In genomic region chr22:20017622-20017958, GRCh38 we compare ENCODE assay signal across 10 cellular contexts. TPM values are rescaled to one million over a fixed set of nuclear protein-coding genes. Genes with fewer than 3 reads are reported as not detected.
DNase-seq lines count a peak whose midpoint lies in the region; ATAC-seq and TF ChIP-seq lines count a peak whose summit lies in the region.
"Had no signal": no experiment of that assay in that cellular context is flagged by ENCODE, and none has a peak within 500 bp of the region (broad histone marks: within the 10 kb centered on the region; RNA-seq: fewer than 3 reads in every experiment).

No MANE protein-coding gene starts in this region.

- ATAC-seq in effector memory CD8-positive, alpha-beta T cell (replicated peaks) = no peak
- ATAC-seq in upper lobe of left lung (ENCODE audit: low FRiP score in 2 of 2) = no peak
- no peak for ATAC-seq in activated CD4-positive, CD25-positive, alpha-beta regulatory T cell treated with anti-CD3 and anti-CD28 coated beads, Interleukin-2, amount 50 U/mL, for 24 hours

- no peaks in the 10 kb centered on the region for H3K9me3 ChIP-seq in DOHH2 (ENCODE audit: control insufficient read depth, insufficient read depth, low read length)
- H3K9me3 ChIP-seq in Loucy (ENCODE audit: insufficient read depth, low read depth, low read length) = no peaks in the 10 kb centered on the region
- no peaks in the 10 kb centered on the region for H3K9me3 ChIP-seq in neuronal stem cell (replicated peaks in 1 of 2; ENCODE audit: control insufficient read depth in 2 of 2, insufficient read depth in 1 of 2, low read depth in 1 of 2, low read length in 2 of 2)
- no peaks in the 10 kb centered on the region for H3K9me3 ChIP-seq in adrenal gland (replicated peaks in 1 of 3)
- H3K9me3 ChIP-seq in upper lobe of left lung = no peaks in the 10 kb centered on the region

- H3K14ac ChIP-seq in neuronal stem cell (ENCODE audit: low read length) = no peak overlapping the region

- intact Hi-C loops in adrenal gland (cut with DNase I) = loop anchor here (5.0 to 10.0 kb wide), 2 partner anchors 45 to 77 kb away; no protein-coding TSS in a partner anchor

- H4K20me1 ChIP-seq in DOHH2 (ENCODE audit: control insufficient read depth, insufficient read depth, low read depth, low read length) (0 out of 2 replicates have a peak, but pooled peaks cover 3% of the 10 kb centered on the region), Loucy (ENCODE audit: insufficient read depth, low read length, poor library complexity, severe bottlenecking) (peaks cover 10% of the 10 kb centered on the region)

- TF ChIP-seq CTCF in DOHH2 (IDR thresholded peaks at IDR 0.05; ENCODE audit: low read depth, low read length, poor library complexity, severe bottlenecking) = no peak
- no peak for TF ChIP-seq CTCF in Loucy (conservative IDR thresholded peaks at IDR 0.05; ENCODE audit: low read length)
- TF ChIP-seq CTCF in adrenal gland (IDR thresholded peaks at IDR 0.05) = no peak
- no peak for TF ChIP-seq CTCF in upper lobe of left lung (IDR thresholded peaks at IDR 0.05)

- H3K9ac ChIP-seq in Loucy (ENCODE audit: low read depth, low read length, poor library complexity, severe bottlenecking) (no peak overlapping the region), neuronal stem cell (ENCODE audit: low read depth, low read length, poor library complexity) (no peak overlapping the region)

- no peak overlapping the region for H2BK15ac ChIP-seq in neuronal stem cell (ENCODE audit: low read length)

- H3K4me3 ChIP-seq in DOHH2 (ENCODE audit: low read length) (no peak overlapping the region), Loucy (ENCODE audit: low read length, poor library complexity, severe bottlenecking) (no peak overlapping the region), neuronal stem cell (ENCODE audit: low read length in 2 of 2) (peak overlapping the region in 1 of 2 donors; percentile 64), adrenal gland (no peak overlapping the region), upper lobe of left lung (peak overlapping the region in 1 of 4 donors; percentile 85)

- peaks cover 0 to 7% of the 10 kb centered on the region in 2 donors for H3K27me3 Mint-ChIP-seq in effector memory CD8-positive, alpha-beta T cell

- peaks cover 17 to 24% of the 10 kb centered on the region in 2 donors for H3K4me1 Mint-ChIP-seq in effector memory CD8-positive, alpha-beta T cell (ENCODE audit: low read depth in 2 of 2)

- H3K79me1 ChIP-seq in neuronal stem cell (ENCODE audit: low read depth, low read length) = no peaks in the 10 kb centered on the region

- H4K91ac ChIP-seq in neuronal stem cell (ENCODE audit: low read depth, low read length, poor library complexity) = no peak overlapping the region

- H3K79me2 ChIP-seq in DOHH2 (ENCODE audit: control insufficient read depth, low read length) (peaks cover 16% of the 10 kb centered on the region), Loucy (ENCODE audit: insufficient read depth, low read length) (peaks cover 16% of the 10 kb centered on the region)

- WGBS in neuronal stem cell (ENCODE audit: extremely low coverage in 2 of 2, insufficient read length in 2 of 2, insufficient replicate concordance in 1 of 2), 2 donors = no CpG with 5 or more reads among the region's 9 CpGs
- WGBS in adrenal gland, 4 donors = 48 to 56% (median 55%) methylated on average over 9 of the region's 9 CpGs
- WGBS in upper lobe of left lung, 2 donors = 60 to 67% methylated on average over 9 of the region's 9 CpGs

- H4K8ac ChIP-seq in neuronal stem cell (ENCODE audit: low read depth, low read length) = no peak overlapping the region

- H3K23ac ChIP-seq in neuronal stem cell (ENCODE audit: low read depth, low read length, poor library complexity) = no peak overlapping the region

- H3K18ac ChIP-seq in neuronal stem cell (ENCODE audit: low read length) = no peak overlapping the region

- H2BK5ac ChIP-seq in neuronal stem cell (ENCODE audit: low read length) = no peak overlapping the region

- peak overlapping the region; percentile 84 to 85 for H3K4me3 Mint-ChIP-seq in effector memory CD8-positive, alpha-beta T cell

- H2AK5ac ChIP-seq in neuronal stem cell (ENCODE audit: low read depth, low read length) = no peak overlapping the region

- H3K4me1 ChIP-seq in DOHH2 (ENCODE audit: control insufficient read depth, low read length) (peaks cover 31% of the 10 kb centered on the region), Loucy (ENCODE audit: insufficient read depth, low read length, poor library complexity, severe bottlenecking) (peaks cover 25% of the 10 kb centered on the region), neuronal stem cell (ENCODE audit: control insufficient read depth in 2 of 2, insufficient read depth in 1 of 2, low read depth in 1 of 2, low read length in 2 of 2) (peaks cover 11 to 19% of the 10 kb centered on the region in 2 donors), adrenal gland (replicated peaks in 1 of 2) (peaks cover 19 to 29% of the 10 kb centered on the region in 2 donors), upper lobe of left lung (peaks cover 24 to 53% (median 40%) of the 10 kb centered on the region in 4 donors)

- no peak overlapping the region for H2BK120ac ChIP-seq in neuronal stem cell (ENCODE audit: low read depth, low read length)

- no peak for TF ChIP-seq EP300 in upper lobe of left lung (IDR thresholded peaks at IDR 0.05)

- DNase-seq in effector memory CD8-positive, alpha-beta T cell = no peak
- DNase-seq in neuronal stem cell (ENCODE audit: low spot score) = no peak
- no peak for DNase-seq in adrenal gland
- DNase-seq in upper lobe of left lung = no peak
- DNase-seq in glomerular visceral epithelial cell (ENCODE audit: extremely low spot score) = no peak
- DNase-seq: central memory CD4-positive, alpha-beta T cell; occipital lobe had no signal

- H3K36me3 ChIP-seq in DOHH2 (ENCODE audit: control insufficient read depth, low read length) (peaks cover 4% of the 10 kb centered on the region; the same call in 1 of the 2 replicates), Loucy (ENCODE audit: insufficient read depth, low read length) (no peaks in the 10 kb centered on the region), neuronal stem cell (replicated peaks in 1 of 2; ENCODE audit: control insufficient read depth in 2 of 2, insufficient read depth in 2 of 2, low read length in 2 of 2) (no peaks in the 10 kb centered on the region), adrenal gland (replicated peaks in 1 of 2) (no peaks in the 10 kb centered on the region), upper lobe of left lung (no peaks in the 10 kb centered on the region)

- H3F3A ChIP-seq in DOHH2 (ENCODE audit: control insufficient read depth, insufficient read depth) (no peaks in the 10 kb centered on the region), Loucy (ENCODE audit: low read depth) (no peaks in the 10 kb centered on the region)

- H3K27me3 ChIP-seq in DOHH2 (ENCODE audit: control insufficient read depth, low read length) (peaks cover 37% of the 10 kb centered on the region), Loucy (ENCODE audit: insufficient read depth, low read length, poor library complexity, severe bottlenecking) (peaks cover 19% of the 10 kb centered on the region), neuronal stem cell (ENCODE audit: control insufficient read depth in 3 of 3, insufficient read depth in 3 of 3, low read depth in 1 of 3, low read length in 3 of 3) (peaks cover 3 to 49% (median 45%) of the 10 kb centered on the region in 3 experiments), adrenal gland (no peaks in the 10 kb centered on the region), upper lobe of left lung (peaks cover 0 to 4% (median 0%) of the 10 kb centered on the region in 4 donors)

- peaks cover 18% of the 10 kb centered on the region for H3K36me3 Mint-ChIP-seq in effector memory CD8-positive, alpha-beta T cell (ENCODE audit: insufficient read depth)

- H3K27ac ChIP-seq in DOHH2 (ENCODE audit: low read depth, low read length) = no peak overlapping the region
- no peak overlapping the region for H3K27ac ChIP-seq in neuronal stem cell (replicated peaks; ENCODE audit: low read length)
- H3K27ac ChIP-seq in adrenal gland = no peak overlapping the region
- no peak overlapping the region for H3K27ac ChIP-seq in upper lobe of left lung

- H3K9me2 ChIP-seq in DOHH2 (replicated peaks; ENCODE audit: control insufficient read depth, low read length) (no peaks in the 10 kb centered on the region), Loucy (replicated peaks; ENCODE audit: low read depth, low read length) (no peaks in the 10 kb centered on the region)

- H3K9me3 Mint-ChIP-seq in effector memory CD8-positive, alpha-beta T cell = no peaks in the 10 kb centered on the region

- H2AFZ ChIP-seq in Loucy (ENCODE audit: low read length) = no peak overlapping the region
- peak overlapping the region; percentile 99 for H2AFZ ChIP-seq in neuronal stem cell (ENCODE audit: low read length)

- H3K4me2 ChIP-seq in DOHH2 (ENCODE audit: low read length) (peak overlapping the region; percentile 78), Loucy (ENCODE audit: low read depth, low read length, poor library complexity, severe bottlenecking) (peak overlapping the region; percentile 82), neuronal stem cell (ENCODE audit: insufficient read depth, low read length, poor library complexity, severe bottlenecking) (no peak overlapping the region)

- TF ChIP-seq POLR2A in adrenal gland (IDR thresholded peaks at IDR 0.05) (no peak), upper lobe of left lung (IDR thresholded peaks at IDR 0.05) (no peak)

- no peak overlapping the region for H3K4ac ChIP-seq in neuronal stem cell (ENCODE audit: low read length)

- peak overlapping the region in 1 of 2 donors; percentile 66 for H3K27ac Mint-ChIP-seq in effector memory CD8-positive, alpha-beta T cell

- H2BK12ac ChIP-seq in neuronal stem cell (ENCODE audit: low read length) = no peak overlapping the region

RNA-seq across cellular contexts. Expression of gene ARVCF, which starts 1.0 kb away (rescaled TPM):
- polyA plus RNA-seq in neuronal stem cell (2013, experiment 1 of 2) = 35.3 TPM
- polyA plus RNA-seq in neuronal stem cell (2013, experiment 2 of 2) = 32.4 TPM
- total RNA-seq in adrenal gland = 10 to 100 TPM in 6 of 8 donors, 1 to 10 TPM in 2; 8.5 to 46.1 (median 23.9) TPM
- 10 to 100 TPM in 2 of 3 donors, 1 to 10 TPM in 1; 1.2 to 74.8 (median 18.8) TPM for polyA plus RNA-seq in adrenal gland
- total RNA-seq in upper lobe of left lung = 10 to 100 TPM; 18.5 to 54.5 (median 22.8) TPM

RNA-seq across cellular contexts. Expression of gene TANGO2, which starts 3.3 kb away (rescaled TPM):
- polyA plus RNA-seq in neuronal stem cell (2013, experiment 1 of 2) = 4.9 TPM
- 4.2 TPM for polyA plus RNA-seq in neuronal stem cell (2013, experiment 2 of 2)
- 10 to 100 TPM; 36.3 to 87.0 (median 48.3) TPM for total RNA-seq in adrenal gland
- 10 to 100 TPM; 25.1 to 42.6 (median 38.5) TPM for polyA plus RNA-seq in adrenal gland
- 10 to 100 TPM; 33.9 to 94.3 (median 55.0) TPM for total RNA-seq in upper lobe of left lung
